33 cellular contexts compared by ENCODE assay signal in the genomic region with DNA sequence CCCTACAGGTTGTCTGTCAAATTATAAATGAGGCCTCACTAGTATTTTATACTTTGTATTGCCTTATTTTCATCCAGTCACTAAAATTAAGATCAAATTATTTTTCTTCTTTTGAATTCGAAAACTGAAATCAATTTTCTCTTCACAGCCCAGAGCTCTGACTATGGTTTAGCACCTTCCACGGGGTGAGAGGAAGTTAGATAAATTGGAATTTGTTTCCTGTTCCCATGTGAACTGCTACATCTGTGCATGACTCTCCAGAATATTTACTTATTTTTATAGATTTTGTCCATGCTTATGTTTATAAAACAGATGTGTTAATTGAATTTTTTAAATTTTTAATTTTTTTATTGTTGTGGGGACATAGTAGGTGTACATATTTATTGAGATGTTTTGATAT.
"Had no signal": no experiment of that assay in that cellular context is flagged by ENCODE, and none has a peak within 500 bp of the region (broad histone marks: within the 10 kb centered on the region; RNA-seq: fewer than 3 reads in every experiment).

No MANE protein-coding gene starts in this region.

- H3K36me3 ChIP-seq: neutrophil, prostate gland, right lobe of liver, sigmoid colon, spleen, suprapubic skin, tibial artery, transverse colon, upper lobe of right lung, uterus had no signal

- H3K4me1 Mint-ChIP-seq: naive B cell; nephron progenitor cell; stimulated activated memory B cell treated with anti-CD40 and anti-IgM and Interleukin-4, amounts not matched to agents 10 μg/mL and 1 μg/mL and 100 μg/mL, for 72 hours; stimulated activated naive CD8-positive, alpha-beta T cell treated with anti-CD3 and anti-CD28 coated beads, Interleukin-15, amount 100 ng/mL, for 72 hours had no signal

- H3K36me3 Mint-ChIP-seq: naive B cell; naive thymus-derived CD8-positive, alpha-beta T cell; natural killer cell treated with Interleukin-12 subunit alpha and Interleukin-12 subunit beta and Interleukin-15 and Interleukin-18, amount 100 ng/mL, for 72 hours; stimulated activated memory B cell treated with anti-CD40 and anti-IgM and Interleukin-4, amounts not matched to agents 10 μg/mL and 1 μg/mL and 100 μg/mL, for 72 hours; type B pancreatic cell had no signal

- ATAC-seq: naive thymus-derived CD8-positive, alpha-beta T cell; natural killer cell treated with Interleukin-12 subunit alpha and Interleukin-12 subunit beta and Interleukin-15 and Interleukin-18, amount 100 ng/mL, for 72 hours; right cardiac atrium; right lobe of liver; stimulated activated memory B cell treated with anti-CD40 and anti-IgM and Interleukin-4, amounts not matched to agents 10 μg/mL and 1 μg/mL and 100 μg/mL, for 72 hours; stimulated activated naive CD8-positive, alpha-beta T cell treated with anti-CD3 and anti-CD28 coated beads, Interleukin-15, amount 100 ng/mL, for 72 hours; stimulated activated naive CD8-positive, alpha-beta T cell treated with anti-CD3 and anti-CD28 coated beads, Interleukin-15, Interleukin-2, amounts not matched to agents 100 U/mL and 50 U/mL, for 24 hours; upper lobe of right lung had no signal

- H3K27me3 ChIP-seq: neutrophil, right lobe of liver, sigmoid colon, spleen, suprapubic skin, testis, tibial artery, transverse colon, upper lobe of right lung, uterus had no signal

- H3K27ac ChIP-seq: neutrophil, parathyroid adenoma, prostate gland, right lobe of liver, sigmoid colon, skin epidermis, spleen, suprapubic skin, testis, tibial artery, transverse colon, upper lobe of right lung, uterus had no signal

- H3K9ac ChIP-seq: parathyroid adenoma had no signal

- H3K27ac Mint-ChIP-seq: naive B cell; naive thymus-derived CD8-positive, alpha-beta T cell; natural killer cell treated with Interleukin-12 subunit alpha and Interleukin-12 subunit beta and Interleukin-15 and Interleukin-18, amount 100 ng/mL, for 72 hours; nephron progenitor cell; stimulated activated memory B cell treated with anti-CD40 and anti-IgM and Interleukin-4, amounts not matched to agents 10 μg/mL and 1 μg/mL and 100 μg/mL, for 72 hours; stimulated activated naive CD8-positive, alpha-beta T cell treated with anti-CD3 and anti-CD28 coated beads, Interleukin-15, amount 100 ng/mL, for 72 hours; type B pancreatic cell had no signal

- H3K9me3 Mint-ChIP-seq: stimulated activated memory B cell treated with anti-CD40 and anti-IgM and Interleukin-4, amounts not matched to agents 10 μg/mL and 1 μg/mL and 100 μg/mL, for 72 hours; stimulated activated naive CD8-positive, alpha-beta T cell treated with anti-CD3 and anti-CD28 coated beads, Interleukin-15, amount 100 ng/mL, for 72 hours; type B pancreatic cell had no signal

- H3K9me3 ChIP-seq: neutrophil, prostate gland, right lobe of liver, sigmoid colon, spleen, suprapubic skin, testis, tibial artery, transverse colon, upper lobe of right lung, uterus had no signal

- H3K4me1 ChIP-seq: parathyroid adenoma, prostate gland, right lobe of liver, sigmoid colon, spleen, suprapubic skin, testis, tibial artery, transverse colon, upper lobe of right lung, uterus had no signal

- DNase-seq: naive B cell; naive thymus-derived CD8-positive, alpha-beta T cell; nephron progenitor cell; nucleus accumbens; posterior cingulate gyrus; right cardiac atrium; right lobe of liver; sigmoid colon; spleen; stimulated activated CD4-positive, alpha-beta T cell treated with anti-CD3 and anti-CD28 coated beads, Interleukin-12 subunit alpha, Interleukin-12 subunit beta, amount 100 ng/mL, for 4 hours; stimulated activated CD4-positive, alpha-beta T cell treated with anti-CD3 and anti-CD28 coated beads, Interleukin-1b, Interleukin-23, amount 100 ng/mL, for 48 hours; stimulated activated CD4-positive, alpha-beta T cell treated with anti-CD3 and anti-CD28 coated beads, Interleukin-4, amount 100 ng/mL, for 1 hour; stimulated activated CD4-positive, alpha-beta T cell treated with anti-CD3 and anti-CD28 coated beads, Interleukin-4, amount 100 ng/mL, for 4 hours; stimulated activated CD8-positive, alpha-beta memory T cell treated with anti-CD3 and anti-CD28 coated beads, Interleukin-4, amount 100 ng/mL, for 48 hours; stimulated activated naive CD4-positive, alpha-beta T cell; stimulated activated naive CD8-positive, alpha-beta T cell treated with anti-CD3 and anti-CD28 coated beads, Interleukin-15, amount 100 ng/mL, for 72 hours; stimulated activated naive CD8-positive, alpha-beta T cell treated with anti-CD3 and anti-CD28 coated beads, Interleukin-15, Interleukin-2, amounts not matched to agents 100 U/mL and 50 U/mL, for 24 hours; substantia nigra; testis; tibial artery; transverse colon; upper lobe of right lung; uterus had no signal

- H3K27me3 Mint-ChIP-seq: naive B cell; natural killer cell treated with Interleukin-12 subunit alpha and Interleukin-12 subunit beta and Interleukin-15 and Interleukin-18, amount 100 ng/mL, for 72 hours; stimulated activated memory B cell treated with anti-CD40 and anti-IgM and Interleukin-4, amounts not matched to agents 10 μg/mL and 1 μg/mL and 100 μg/mL, for 72 hours; type B pancreatic cell had no signal

- H3K4me3 Mint-ChIP-seq: naive B cell; naive thymus-derived CD8-positive, alpha-beta T cell; natural killer cell treated with Interleukin-12 subunit alpha and Interleukin-12 subunit beta and Interleukin-15 and Interleukin-18, amount 100 ng/mL, for 72 hours; nephron progenitor cell; neural crest cell; stimulated activated memory B cell treated with anti-CD40 and anti-IgM and Interleukin-4, amounts not matched to agents 10 μg/mL and 1 μg/mL and 100 μg/mL, for 72 hours; stimulated activated naive CD8-positive, alpha-beta T cell treated with anti-CD3 and anti-CD28 coated beads, Interleukin-15, amount 100 ng/mL, for 72 hours; type B pancreatic cell had no signal

- H3K4me3 ChIP-seq: prostate gland, right lobe of liver, sigmoid colon, skin epidermis, smooth muscle cell, spleen, suprapubic skin, testis, tibial artery, transverse colon, upper lobe of right lung, uterus had no signal
